Comparison of ENCODE assay signal across 2 cellular contexts in the genomic region with DNA sequence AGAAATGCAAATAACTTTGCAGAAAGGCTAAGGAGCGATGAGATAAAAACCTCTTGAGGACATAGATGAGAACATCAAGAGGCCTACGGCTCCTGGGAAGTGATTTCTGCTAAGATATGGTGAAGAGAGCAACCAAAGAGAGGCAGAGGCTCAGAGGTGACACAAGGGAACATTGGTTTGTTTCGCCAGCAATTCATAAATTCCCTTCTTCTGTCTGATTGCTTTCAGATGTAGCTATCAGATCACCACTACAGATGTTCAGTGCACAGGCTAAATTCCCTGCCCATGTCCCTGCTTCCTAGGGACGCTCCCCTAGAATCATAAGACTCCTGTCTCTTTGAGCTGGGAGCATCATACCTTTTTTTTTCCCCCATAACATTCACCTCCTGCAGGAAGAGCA.
TF ChIP-seq lines count a peak whose summit lies in the region.

No MANE protein-coding gene starts in this region.

TF ChIP-seq in H1, 55 proteins besides CTCF, POLR2A, EP300 and RAD21:
- TF ChIP-seq, protein P1, sequence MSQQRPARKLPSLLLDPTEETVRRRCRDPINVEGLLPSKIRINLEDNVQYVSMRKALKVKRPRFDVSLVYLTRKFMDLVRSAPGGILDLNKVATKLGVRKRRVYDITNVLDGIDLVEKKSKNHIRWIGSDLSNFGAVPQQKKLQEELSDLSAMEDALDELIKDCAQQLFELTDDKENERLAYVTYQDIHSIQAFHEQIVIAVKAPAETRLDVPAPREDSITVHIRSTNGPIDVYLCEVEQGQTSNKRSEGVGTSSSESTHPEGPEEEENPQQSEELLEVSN (IDR thresholded peaks at IDR 0.05), result no peak
- no peak for TF ChIP-seq SP4 (IDR thresholded peaks at IDR 0.05; ENCODE audit: low read length)
- no peak for TF ChIP-seq KDM4A (IDR thresholded peaks at IDR 0.05; ENCODE audit: low read depth, low read length, severe bottlenecking)
- no peak for TF ChIP-seq HDAC6 (IDR thresholded peaks at IDR 0.05; ENCODE audit: low read depth, low read length)
- no peak for TF ChIP-seq TAF1 (IDR thresholded peaks at IDR 0.05; ENCODE audit: low read depth, low read length)
- TF ChIP-seq, protein P2, sequence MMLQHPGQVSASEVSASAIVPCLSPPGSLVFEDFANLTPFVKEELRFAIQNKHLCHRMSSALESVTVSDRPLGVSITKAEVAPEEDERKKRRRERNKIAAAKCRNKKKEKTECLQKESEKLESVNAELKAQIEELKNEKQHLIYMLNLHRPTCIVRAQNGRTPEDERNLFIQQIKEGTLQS (IDR thresholded peaks at IDR 0.05; ENCODE audit: insufficient read depth, low read depth, low read length), result no peak
- no peak for TF ChIP-seq BCL11A (IDR thresholded peaks at IDR 0.05; ENCODE audit: low read depth in 2 of 2, low read length in 2 of 2)
- no peak for TF ChIP-seq JUN (IDR thresholded peaks at IDR 0.05; ENCODE audit: low read depth, low read length)
- no peak for TF ChIP-seq SAP30 (IDR thresholded peaks at IDR 0.05; ENCODE audit: insufficient read depth, insufficient replicate concordance, low read length)
- no peak for TF ChIP-seq CHD1 (IDR thresholded peaks at IDR 0.05; ENCODE audit: low read depth, low read length)
- no peak for TF ChIP-seq CEBPB (IDR thresholded peaks at IDR 0.05; ENCODE audit: low read depth, low read length)
- no peak for TF ChIP-seq CTBP2 (IDR thresholded peaks at IDR 0.05; ENCODE audit: borderline replicate concordance, insufficient read depth, insufficient read length, low read length)
- no peak for TF ChIP-seq RBBP5 (IDR thresholded peaks at IDR 0.05; ENCODE audit: borderline replicate concordance, low read depth, low read length)
- no peak for TF ChIP-seq POLR2AphosphoS5 (IDR thresholded peaks at IDR 0.05; ENCODE audit: low read depth, low read length)
- TF ChIP-seq GTF2F1 (IDR thresholded peaks at IDR 0.05; ENCODE audit: borderline replicate concordance, low read depth, low read length), result no peak
- no peak for TF ChIP-seq CHD2 (IDR thresholded peaks at IDR 0.05; ENCODE audit: low read length)
- no peak for TF ChIP-seq EZH2 (IDR thresholded peaks at IDR 0.05; ENCODE audit: low read depth, low read length, severe bottlenecking)

TF ChIP-seq in HepG2, 621 proteins besides CTCF, POLR2A, EP300 and RAD21:
- TF ChIP-seq MTA1 (CRISPR knock-in tag; IDR thresholded peaks at IDR 0.05; ENCODE audit: borderline replicate concordance), result no peak
- TF ChIP-seq MAFG (CRISPR knock-in tag; IDR thresholded peaks at IDR 0.05), result no peak
- TF ChIP-seq ZBTB38 (CRISPR knock-in tag; IDR thresholded peaks at IDR 0.05), result no peak
- no peak for TF ChIP-seq ZSCAN31 (CRISPR knock-in tag; IDR thresholded peaks at IDR 0.05; ENCODE audit: low read depth)
- TF ChIP-seq ZNF234 (CRISPR knock-in tag; conservative IDR thresholded peaks at IDR 0.05), result no peak
- TF ChIP-seq SNRNP70 (IDR thresholded peaks at IDR 0.05; ENCODE audit: low read depth, low read length), result no peak
- no peak for TF ChIP-seq ZNF367 (CRISPR knock-in tag; IDR thresholded peaks at IDR 0.05; ENCODE audit: borderline replicate concordance)
